ENCODE assay signal across 10 cellular contexts in the genomic region with DNA sequence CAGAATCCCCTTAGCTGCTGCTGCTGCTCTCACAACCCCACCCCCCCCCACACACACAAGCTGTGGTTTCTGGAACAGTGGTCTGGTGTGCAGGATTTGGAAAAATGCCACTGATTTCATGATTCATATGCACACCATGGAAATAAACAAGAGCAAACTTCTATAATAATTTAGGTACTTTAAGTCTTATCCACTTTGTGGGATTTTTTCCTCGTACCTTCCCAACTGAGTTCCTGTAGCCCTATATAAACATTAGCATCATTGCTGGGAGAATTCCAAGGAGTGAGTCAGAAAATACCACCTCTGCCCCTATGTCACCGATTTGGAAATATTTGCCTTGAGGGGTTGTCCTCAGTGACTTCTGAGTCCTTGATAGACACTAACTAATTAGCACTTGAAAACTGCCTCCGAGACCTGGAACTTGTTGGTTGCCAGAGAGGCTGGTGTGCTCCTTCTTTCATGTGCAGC.
DNase-seq lines count a peak whose midpoint lies in the region; ATAC-seq and TF ChIP-seq lines count a peak whose summit lies in the region.
"Had no signal": no experiment of that assay in that cellular context is flagged by ENCODE, and none has a peak within 500 bp of the region (broad histone marks: within the 10 kb centered on the region; RNA-seq: fewer than 3 reads in every experiment).

No MANE protein-coding gene starts in this region.

- H3K36me3 ChIP-seq in MG63, result no peaks in the 10 kb centered on the region
- no peaks in the 10 kb centered on the region for H3K36me3 ChIP-seq in mesodermal cell (ENCODE audit: control insufficient read depth, insufficient read depth, low read length)
- H3K36me3 ChIP-seq: right atrium auricular region had no signal

- WGBS in mesodermal cell (ENCODE audit: insufficient coverage in 2 of 2), 2 experiments, result 58% methylated on average over 1 of the region's 3 CpGs; no CpG with 5 or more reads in 1 of the 2 experiments

- TF ChIP-seq CTCF in cardiac fibroblast (IDR thresholded peaks at IDR 0.05; ENCODE audit: low read depth, low read length), result no peak

- DNase-seq in DMS 273 treated with DMSO at 0.1 percent for 48 hours (lab: John Stamatoyannopoulos, UW), result peak; percentile 28
- peak; percentile 54 for DNase-seq in MG63
- peak; percentile 63 to 76 for DNase-seq in cardiac fibroblast (ENCODE audit: low read depth in 2 of 2)
- DNase-seq in germinal center (ENCODE audit: low spot score), result no peak
- DNase-seq in mucosa of gallbladder (ENCODE audit: low spot score), result no peak
- no peak for DNase-seq in activated CD4-positive, CD25-positive, alpha-beta regulatory T cell treated with anti-CD3 and anti-CD28 coated beads, Interleukin-2, amount 50 U/mL, for 72 hours
- DNase-seq: DMS153 had no signal

- no peaks in the 10 kb centered on the region for H3K9me3 ChIP-seq in MG63
- H3K9me3 ChIP-seq in mesodermal cell (ENCODE audit: control insufficient read depth, low read length), result no peaks in the 10 kb centered on the region
- H3K9me3 ChIP-seq: right atrium auricular region had no signal

- peak overlapping the region; percentile 89 for H3K27ac ChIP-seq in mesodermal cell (ENCODE audit: low read depth, low read length, severe bottlenecking)
- H3K27ac ChIP-seq: right atrium auricular region had no signal

- H3K27me3 ChIP-seq in MG63, result no peaks in the 10 kb centered on the region
- H3K27me3 ChIP-seq: right atrium auricular region had no signal

- ATAC-seq in GM18873 (IDR thresholded peaks at IDR 0.05; ENCODE audit: low FRiP score, unreplicated experiment), result no peak

- peaks cover 38% of the 10 kb centered on the region for H3K4me1 ChIP-seq in mesodermal cell (ENCODE audit: control insufficient read depth, insufficient read depth, low read length, poor library complexity, severe bottlenecking)

- H3K4me3 ChIP-seq in MG63, result no peak overlapping the region
- no peak overlapping the region for H3K4me3 ChIP-seq in cardiac fibroblast (replicated peaks in 1 of 2; ENCODE audit: low read depth in 2 of 2, low read length in 2 of 2)
- no peak overlapping the region for H3K4me3 ChIP-seq in mesodermal cell (ENCODE audit: extremely low read depth, insufficient read depth, low read length, poor library complexity, severe bottlenecking)
- H3K4me3 ChIP-seq: right atrium auricular region had no signal

Comparison
In these comparisons a context has a peak if more than half of its experiments do, and no peak if none do; other contexts are left out.
1. DNase-seq: peak in DMS 273 treated with DMSO at 0.1 percent for 48 hours (single experiment), MG63 (single experiment) and cardiac fibroblast (2 of 2); none in germinal center (single experiment), mucosa of gallbladder (single experiment) and activated CD4-positive, CD25-positive, alpha-beta regulatory T cell treated with anti-CD3 and anti-CD28 coated beads, Interleukin-2, amount 50 U/mL, for 72 hours (single experiment).